ENCODE assay signal across 1 cellular context in the genomic region with DNA sequence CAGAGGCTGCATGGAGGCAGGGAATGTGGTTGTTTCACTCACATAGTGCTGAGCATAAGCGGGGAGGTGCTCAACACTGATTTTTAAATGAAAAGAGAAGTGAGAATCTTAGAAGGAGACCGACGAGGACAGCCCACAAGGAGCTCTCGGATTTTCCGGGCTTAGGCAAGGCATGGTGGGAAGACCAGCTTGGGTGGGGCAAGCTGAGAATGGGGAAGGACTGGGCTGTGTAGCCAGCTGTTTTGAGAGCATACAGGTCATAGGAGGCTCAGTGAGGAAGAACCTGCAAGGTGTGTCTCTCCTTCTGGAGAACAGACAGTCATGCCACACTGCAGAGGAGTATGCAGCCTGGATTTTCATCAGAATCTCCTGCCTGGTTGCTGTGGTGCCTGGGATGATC.
TF ChIP-seq lines count a peak whose summit lies in the region.

No MANE protein-coding gene starts in this region.

TF ChIP-seq in IMR-90, 13 proteins besides CTCF, POLR2A, EP300 and RAD21:
- TF ChIP-seq SMC3 (IDR thresholded peaks at IDR 0.05; ENCODE audit: low read depth, low read length) (no peak), MAZ (IDR thresholded peaks at IDR 0.05; ENCODE audit: borderline replicate concordance, low read depth, low read length) (no peak), RCOR1 (IDR thresholded peaks at IDR 0.05; ENCODE audit: insufficient replicate concordance, low read length) (no peak), MAFK (IDR thresholded peaks at IDR 0.05; ENCODE audit: low read depth, low read length) (no peak), NFE2L2 (IDR thresholded peaks at IDR 0.05; ENCODE audit: low read depth, low read length) (no peak), CHD1 (IDR thresholded peaks at IDR 0.05; ENCODE audit: low read depth, low read length) (no peak)
- TF ChIP-seq, protein P1, sequence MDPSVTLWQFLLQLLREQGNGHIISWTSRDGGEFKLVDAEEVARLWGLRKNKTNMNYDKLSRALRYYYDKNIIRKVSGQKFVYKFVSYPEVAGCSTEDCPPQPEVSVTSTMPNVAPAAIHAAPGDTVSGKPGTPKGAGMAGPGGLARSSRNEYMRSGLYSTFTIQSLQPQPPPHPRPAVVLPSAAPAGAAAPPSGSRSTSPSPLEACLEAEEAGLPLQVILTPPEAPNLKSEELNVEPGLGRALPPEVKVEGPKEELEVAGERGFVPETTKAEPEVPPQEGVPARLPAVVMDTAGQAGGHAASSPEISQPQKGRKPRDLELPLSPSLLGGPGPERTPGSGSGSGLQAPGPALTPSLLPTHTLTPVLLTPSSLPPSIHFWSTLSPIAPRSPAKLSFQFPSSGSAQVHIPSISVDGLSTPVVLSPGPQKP (IDR thresholded peaks at IDR 0.05; ENCODE audit: borderline replicate concordance, low read depth, low read length): no peak
